ENCODE assay signal across 7 cellular contexts in genomic region chr7:106425017-106425719, GRCh38.
DNase-seq lines count a peak whose midpoint lies in the region; ATAC-seq and TF ChIP-seq lines count a peak whose summit lies in the region.

No MANE protein-coding gene starts in this region.

- no peak overlapping the region for H3K4me2 ChIP-seq in Karpas-422 (ENCODE audit: low read depth, low read length, poor library complexity, severe bottlenecking)

- H3K79me2 ChIP-seq in Karpas-422 (ENCODE audit: low read length) = no peaks in the 10 kb centered on the region

- no peak overlapping the region for H3K27ac ChIP-seq in Karpas-422 (ENCODE audit: low read length)

- no peaks in the 10 kb centered on the region for H3K36me3 ChIP-seq in Karpas-422 (ENCODE audit: insufficient read depth, low read length)

- H3K4me1 ChIP-seq in Karpas-422 (ENCODE audit: low read length) = peaks cover 6% of the 10 kb centered on the region

- H3K9me2 ChIP-seq in Karpas-422 (replicated peaks; ENCODE audit: insufficient read depth, low read length) = no peaks in the 10 kb centered on the region

- no peaks in the 10 kb centered on the region for H3K27me3 ChIP-seq in Karpas-422 (ENCODE audit: low read length)

- peak overlapping the region; percentile 31 for H3K4me3 ChIP-seq in fibroblast of the aortic adventitia (ENCODE audit: low read depth, low read length)
- H3K4me3 ChIP-seq in Karpas-422 (ENCODE audit: low read length) = no peak overlapping the region

- H4K20me1 ChIP-seq in Karpas-422 (ENCODE audit: insufficient read depth, low read depth, low read length) = no peaks in the 10 kb centered on the region

- DNase-seq in NCI-H2107 (lab: John Stamatoyannopoulos, UW) (peak; percentile 62), fibroblast of the aortic adventitia (ENCODE audit: low read depth) (peak; percentile 100), putamen (ENCODE audit: low spot score) (peak; percentile 24), Karpas-422 (no peak)
- DNase-seq in activated CD8-positive, alpha-beta memory T cell treated with anti-CD3 and anti-CD28 coated beads, Interleukin-2, amount 50 U/mL, for 24 hours (ENCODE audit: extremely low read depth) = peak; percentile 56

- no peak for TF ChIP-seq CTCF in fibroblast of the aortic adventitia (IDR thresholded peaks at IDR 0.05; ENCODE audit: insufficient read depth, low read length)

- no peak overlapping the region for H3K9ac ChIP-seq in Karpas-422 (ENCODE audit: low read length)

- peak; percentile 92 for ATAC-seq in GM18511 (IDR thresholded peaks at IDR 0.05; ENCODE audit: unreplicated experiment)
- ATAC-seq in HG02678 (IDR thresholded peaks at IDR 0.05; ENCODE audit: unreplicated experiment) = peak; percentile 86

- no peaks in the 10 kb centered on the region for H3K9me3 ChIP-seq in Karpas-422 (ENCODE audit: low read length)

- H2AFZ ChIP-seq in Karpas-422 (ENCODE audit: low read length) = no peak overlapping the region
